In genomic region chr1:35930593-35931423, GRCh38 we compare ENCODE assay signal across 8 cellular contexts. TPM values are rescaled to one million over a fixed set of nuclear protein-coding genes. Genes with fewer than 3 reads are reported as not detected.
DNase-seq lines count a peak whose midpoint lies in the region; ATAC-seq and TF ChIP-seq lines count a peak whose summit lies in the region.

Gene AGO3, plus strand, starts transcription at chr1:35931105. Its CDS starts 322 bp downstream, at chr1:35931427.

- CTCF ChIA-PET in activated CD4-positive, alpha-beta memory T cell treated with anti-CD3 and anti-CD28 coated beads, Interleukin-2, amount 10 ng/mL, durations not matched to agents 7 days and 5 days (lab: Charles Lee): interaction anchor here (0.5 to 2.7 kb wide), 4 partner anchors 13 to 161 kb away, joined by 3 to 21 read pairs (median 3); partner anchors contain the start of genes AGO1 and CLSPN

- H3K4me3 Mint-ChIP-seq in activated CD4-positive, alpha-beta memory T cell treated with anti-CD3 and anti-CD28 coated beads, Interleukin-2, amount 10 ng/mL, durations not matched to agents 7 days and 5 days: peak within 1 kb of the TSS; percentile 94

- peaks cover 14 to 16% of the 10 kb centered on the region in 2 donors for H3K4me1 ChIP-seq in duodenal mucosa (ENCODE audit: control insufficient read depth in 1 of 2, insufficient read depth in 2 of 2, low read length in 2 of 2)

- POLR2A ChIA-PET in activated CD4-positive, alpha-beta memory T cell treated with anti-CD3 and anti-CD28 coated beads, Interleukin-2, amount 10 ng/mL, durations not matched to agents 7 days and 5 days (lab: Charles Lee): interaction anchor here (0.7 to 3.5 kb wide), 22 partner anchors 9 to 456 kb away, joined by 3 to 58 read pairs (median 5); partner anchors contain the start of genes ADPRS, AGO1, CLSPN and TEKT2

- peak within 1 kb of the TSS; percentile 80 to 91 for H3K4me3 ChIP-seq in duodenal mucosa (ENCODE audit: low read depth in 1 of 2, low read length in 2 of 2)
- H3K4me3 ChIP-seq in lower leg skin (ENCODE audit: low read depth, poor library complexity, severe bottlenecking): peak within 1 kb of the TSS; percentile 93

- no peaks in the 10 kb centered on the region for H3K27me3 ChIP-seq in duodenal mucosa (ENCODE audit: control insufficient read depth in 1 of 2, insufficient read depth in 2 of 2, low read length in 2 of 2)

- H3K36me3 ChIP-seq in duodenal mucosa (ENCODE audit: control insufficient read depth in 1 of 2, insufficient read depth in 2 of 2, low read length in 2 of 2): no peaks in the 10 kb centered on the region

- intact Hi-C loops in lower leg skin (cut with DNase I; ENCODE audit: low total_unique reads): no loop called here

- H3K9ac ChIP-seq in duodenal mucosa (ENCODE audit: low read depth in 1 of 2, low read length in 2 of 2): peak within 1 kb of the TSS; percentile 81 to 84

- DNase-seq in CD1c-positive myeloid dendritic cell (ENCODE audit: extremely low spot score) (peak; percentile 95), HK-2 (ENCODE audit: unreplicated experiment) (peak; percentile 81), NCI-H82 (lab: John Stamatoyannopoulos, UW) (peak; percentile 94), lower leg skin (ENCODE audit: low spot score in 2 of 2) (peak; percentile 75 to 96)
- peak; percentile 88 for DNase-seq in activated CD4-positive, alpha-beta memory T cell treated with anti-CD3 and anti-CD28 coated beads, Interleukin-2, amount 10 ng/mL, durations not matched to agents 7 days and 5 days
- peak; percentile 85 to 86 for DNase-seq in stimulated activated CD4-positive, alpha-beta T cell treated with anti-CD3 and anti-CD28 coated beads, Interleukin-4, amount 100 ng/mL, for 4 hours

- peaks cover 30% of the 10 kb centered on the region for H3K4me1 Mint-ChIP-seq in activated CD4-positive, alpha-beta memory T cell treated with anti-CD3 and anti-CD28 coated beads, Interleukin-2, amount 10 ng/mL, durations not matched to agents 7 days and 5 days

- TF ChIP-seq CTCF in lower leg skin (IDR thresholded peaks at IDR 0.05): no peak

- 0 to 1% methylated on average over 51 to 59 of the region's 110 CpGs for WGBS in lower leg skin, 2 donors

- H3K36me3 Mint-ChIP-seq in activated CD4-positive, alpha-beta memory T cell treated with anti-CD3 and anti-CD28 coated beads, Interleukin-2, amount 10 ng/mL, durations not matched to agents 7 days and 5 days (ENCODE audit: low read depth): no peaks in the 10 kb centered on the region

- no peak for TF ChIP-seq POLR2A in lower leg skin (IDR thresholded peaks at IDR 0.05)

- no peaks in the 10 kb centered on the region for H3K27me3 Mint-ChIP-seq in activated CD4-positive, alpha-beta memory T cell treated with anti-CD3 and anti-CD28 coated beads, Interleukin-2, amount 10 ng/mL, durations not matched to agents 7 days and 5 days

- H3K9me3 Mint-ChIP-seq in activated CD4-positive, alpha-beta memory T cell treated with anti-CD3 and anti-CD28 coated beads, Interleukin-2, amount 10 ng/mL, durations not matched to agents 7 days and 5 days: no peaks in the 10 kb centered on the region

- no peaks in the 10 kb centered on the region for H3K9me3 ChIP-seq in duodenal mucosa (ENCODE audit: control insufficient read depth in 1 of 2, low read length in 2 of 2)

- peak; percentile 83 for ATAC-seq in GM19455 (IDR thresholded peaks at IDR 0.05; ENCODE audit: unreplicated experiment)

- H3K27ac ChIP-seq in duodenal mucosa (ENCODE audit: low read depth, low read length): peak within 1 kb of the TSS; percentile 98

- H3K27ac Mint-ChIP-seq in activated CD4-positive, alpha-beta memory T cell treated with anti-CD3 and anti-CD28 coated beads, Interleukin-2, amount 10 ng/mL, durations not matched to agents 7 days and 5 days: peak within 1 kb of the TSS; percentile 93

RNA-seq across cellular contexts. Expression of gene AGO3, which starts in this region (rescaled TPM):
- 10 to 100 TPM; 22.2 to 22.8 TPM for total RNA-seq in activated CD4-positive, alpha-beta memory T cell treated with anti-CD3 and anti-CD28 coated beads, Interleukin-2, amount 10 ng/mL, durations not matched to agents 7 days and 5 days
- 10 to 100 TPM; 11.5 to 25.8 (median 20.9) TPM for total RNA-seq in lower leg skin

Comparison
In these comparisons a context has a peak if more than half of its experiments do, and no peak if none do; other contexts are left out.
1. Peak in every context shown above with its lines: DNase-seq, ATAC-seq, H3K4me3 ChIP-seq and H3K27ac ChIP-seq.